11 cellular contexts compared by ENCODE assay signal in the genomic region with DNA sequence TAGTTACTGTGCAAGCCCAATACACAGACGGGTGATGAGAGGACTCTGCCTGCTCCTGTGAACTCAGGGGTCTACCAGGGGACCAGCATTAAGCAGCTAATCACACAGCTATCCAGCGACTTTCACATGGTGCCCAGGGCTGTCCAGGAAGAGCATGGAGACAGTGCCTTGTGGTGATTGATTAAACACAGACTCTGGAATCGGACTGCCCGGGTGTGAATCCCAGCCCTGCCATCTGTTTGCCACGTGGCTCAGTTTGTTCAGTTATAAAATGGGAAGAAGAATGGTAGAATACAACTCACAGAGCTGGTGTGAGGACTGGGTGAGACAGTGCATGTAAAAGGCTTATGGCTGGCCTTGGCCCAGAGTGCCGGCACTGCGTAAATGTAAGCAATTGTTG. TPM values are rescaled to one million over a fixed set of nuclear protein-coding genes. Genes with fewer than 3 reads are reported as not detected.
DNase-seq lines count a peak whose midpoint lies in the region; ATAC-seq and TF ChIP-seq lines count a peak whose summit lies in the region.
"Had no signal": no experiment of that assay in that cellular context is flagged by ENCODE, and none has a peak within 500 bp of the region (broad histone marks: within the 10 kb centered on the region; RNA-seq: fewer than 3 reads in every experiment).

No MANE protein-coding gene starts in this region.

- H3K9ac ChIP-seq in iPS-20b (ENCODE audit: low read depth, low read length) (peak overlapping the region; percentile 7; the same call in 1 of the 2 replicates), rectal smooth muscle tissue (ENCODE audit: low read length) (no peak overlapping the region)
- H3K9ac ChIP-seq: KMS-11 had no signal

- H3K9me3 ChIP-seq in iPS-20b (ENCODE audit: insufficient read depth, low read depth, low read length), result no peaks in the 10 kb centered on the region

- no peak overlapping the region for H3K4me3 Mint-ChIP-seq in activated T-helper 17 cell treated with anti-CD3 and anti-CD28 coated beads, Interleukin-2, amount 50 U/mL, for 72 hours

- H3K4me3 ChIP-seq in iPS-20b (ENCODE audit: low read length) (no peak overlapping the region), rectal smooth muscle tissue (ENCODE audit: low read length) (no peak overlapping the region)

- DNase-seq in NCI-H2081 (lab: John Stamatoyannopoulos, UW) (no peak), cerebellar cortex (ENCODE audit: low spot score) (no peak), HT-29 (ENCODE audit: low spot score) (no peak)
- DNase-seq: head of caudate nucleus, NCI-H510A treated with DMSO at 0.1 percent for 48 hours had no signal

- H3K9me3 Mint-ChIP-seq in activated T-helper 17 cell treated with anti-CD3 and anti-CD28 coated beads, Interleukin-2, amount 50 U/mL, for 72 hours, result no peaks in the 10 kb centered on the region

- H3K36me3 ChIP-seq in iPS-20b (ENCODE audit: insufficient read depth, low read depth, low read length) (peaks cover 5% of the 10 kb centered on the region; the same call in 1 of the 2 replicates), rectal smooth muscle tissue (ENCODE audit: control insufficient read depth, insufficient read depth, low read length) (no peaks in the 10 kb centered on the region)

- H3K27ac Mint-ChIP-seq in activated T-helper 17 cell treated with anti-CD3 and anti-CD28 coated beads, Interleukin-2, amount 50 U/mL, for 72 hours, result peak overlapping the region; percentile 37

- H3K4me1 ChIP-seq in iPS-20b (ENCODE audit: insufficient read depth, low read length) (peaks cover 30% of the 10 kb centered on the region), rectal smooth muscle tissue (ENCODE audit: control insufficient read depth, insufficient read depth, low read length) (peaks cover 40% of the 10 kb centered on the region)

- ATAC-seq in activated T-helper 17 cell treated with anti-CD3 and anti-CD28 coated beads, Interleukin-2, amount 50 U/mL, for 72 hours (replicated peaks), result no peak
- no peak for ATAC-seq in HG03439 (IDR thresholded peaks at IDR 0.05; ENCODE audit: unreplicated experiment)

- no peak for TF ChIP-seq CTCF in C4-2B (conservative IDR thresholded peaks at IDR 0.05)

- H3K27me3 Mint-ChIP-seq in activated T-helper 17 cell treated with anti-CD3 and anti-CD28 coated beads, Interleukin-2, amount 50 U/mL, for 72 hours, result no peaks in the 10 kb centered on the region

- H3K4me1 Mint-ChIP-seq in activated T-helper 17 cell treated with anti-CD3 and anti-CD28 coated beads, Interleukin-2, amount 50 U/mL, for 72 hours, result peaks cover 27% of the 10 kb centered on the region

- H3K27me3 ChIP-seq in iPS-20b (ENCODE audit: insufficient read depth, low read length) (no peaks in the 10 kb centered on the region), rectal smooth muscle tissue (ENCODE audit: control insufficient read depth, insufficient read depth, low read length) (no peaks in the 10 kb centered on the region)

- H3K36me3 Mint-ChIP-seq in activated T-helper 17 cell treated with anti-CD3 and anti-CD28 coated beads, Interleukin-2, amount 50 U/mL, for 72 hours (ENCODE audit: low read depth), result no peaks in the 10 kb centered on the region

- peak overlapping the region; percentile 87 for H3K27ac ChIP-seq in C4-2B
- H3K27ac ChIP-seq in iPS-20b (ENCODE audit: low read length), result no peak overlapping the region
- peak overlapping the region; percentile 18 for H3K27ac ChIP-seq in rectal smooth muscle tissue (ENCODE audit: low read depth, low read length)
- H3K27ac ChIP-seq: KMS-11 had no signal

RNA-seq across cellular contexts. Expression of gene NPAS1, which starts 42.1 kb away (rescaled TPM):
- total RNA-seq in activated T-helper 17 cell treated with anti-CD3 and anti-CD28 coated beads, Interleukin-2, amount 50 U/mL, for 72 hours, result under 1 TPM; 0.42 to 0.73 TPM
- total RNA-seq in HT-29 (2014; rRNA removed; shearing (Covaris generic)), result 0.50 TPM in 1 of 2 replicates, not detected in the other
